ENCODE assay signal across 26 cellular contexts in genomic region chr14:38202444-38203191, GRCh38. TPM values are rescaled to one million over a fixed set of nuclear protein-coding genes. Genes with fewer than 3 reads are reported as not detected.
"Had no signal": no experiment of that assay in that cellular context is flagged by ENCODE, and none has a peak within 500 bp of the region (broad histone marks: within the 10 kb centered on the region; RNA-seq: fewer than 3 reads in every experiment).

No MANE protein-coding gene starts in this region.

- H3K79me2 ChIP-seq: parathyroid adenoma had no signal

- H3K9me3 ChIP-seq: right lobe of liver, tibial artery, uterus had no signal

- H3K4me1 ChIP-seq: adrenal gland, ascending aorta, foreskin keratinocyte, parathyroid adenoma, right lobe of liver, uterus had no signal

- H3K27me3 ChIP-seq: ascending aorta, brain microvascular endothelial cell, right lobe of liver, tibial artery, uterus had no signal

- H3K27ac ChIP-seq: adrenal gland, ascending aorta, brain microvascular endothelial cell, foreskin keratinocyte, parathyroid adenoma, right lobe of liver, skin epidermis, tibial artery, uterus, VCaP had no signal

- H3K4me3 ChIP-seq: adrenal gland, ascending aorta, right lobe of liver, skin epidermis, tibial artery, uterus had no signal

- DNase-seq: activated CD4-positive, alpha-beta T cell treated with anti-CD3 and anti-CD28 coated beads for 1 hour; activated CD4-positive, alpha-beta T cell treated with anti-CD3 and anti-CD28 coated beads, Interleukin-2, amount 50 U/mL, for 1 hour; activated T-cell treated with anti-CD3 and anti-CD28 coated beads, Interleukin-2, amount 50 U/mL, for 24 hours; adrenal gland; brain microvascular endothelial cell; caudate nucleus; dermis blood vessel endothelial cell; effector CD8-positive, alpha-beta T cell; foreskin keratinocyte; left ventricle myocardium superior; midbrain; nucleus accumbens; right lobe of liver; stimulated activated CD4-positive, alpha-beta T cell treated with anti-CD3 and anti-CD28 coated beads, Interleukin-1b, Interleukin-23, amount 100 ng/mL, for 48 hours; stimulated activated naive CD8-positive, alpha-beta T cell treated with anti-CD3 and anti-CD28 coated beads, Interleukin-15, amount 100 ng/mL, for 72 hours; tibial artery; uterus had no signal

- H3K4me1 Mint-ChIP-seq: activated T-helper 17 cell treated with anti-CD3 and anti-CD28 coated beads, Interleukin-2, amount 50 U/mL, for 72 hours; stimulated activated effector memory CD8-positive, alpha-beta T cell treated with anti-CD3 and anti-CD28 coated beads, Interleukin-12 subunit alpha, Interleukin-12 subunit beta, amount 100 ng/mL, for 72 hours; stimulated activated naive CD8-positive, alpha-beta T cell treated with anti-CD3 and anti-CD28 coated beads, Interleukin-15, amount 100 ng/mL, for 72 hours had no signal

- H3K36me3 Mint-ChIP-seq: stimulated activated effector memory CD8-positive, alpha-beta T cell treated with anti-CD3 and anti-CD28 coated beads, Interleukin-12 subunit alpha, Interleukin-12 subunit beta, amount 100 ng/mL, for 72 hours had no signal

- H3K36me3 ChIP-seq: adrenal gland, ascending aorta, brain microvascular endothelial cell, right lobe of liver, tibial artery, uterus had no signal

- H3K9ac ChIP-seq: parathyroid adenoma had no signal

- H3K27ac Mint-ChIP-seq: activated naive CD4-positive, alpha-beta T cell treated with anti-CD3 and anti-CD28 coated beads, Interleukin-2, amount 50 U/mL, for 72 hours; activated T-cell treated with anti-CD3 and anti-CD28 coated beads, Interleukin-2, amount 50 U/mL, for 24 hours; activated T-helper 17 cell treated with anti-CD3 and anti-CD28 coated beads, Interleukin-2, amount 50 U/mL, for 72 hours; nephron; stimulated activated effector memory CD8-positive, alpha-beta T cell treated with anti-CD3 and anti-CD28 coated beads, Interleukin-12 subunit alpha, Interleukin-12 subunit beta, amount 100 ng/mL, for 72 hours; stimulated activated naive CD8-positive, alpha-beta T cell treated with anti-CD3 and anti-CD28 coated beads, Interleukin-15, amount 100 ng/mL, for 72 hours; T-helper 2 cell treated with Interferon-gamma antibody and Interleukin-4, amounts not matched to agents 5 μg/mL and 100 μg/mL, for 36 hours had no signal

- H3K4me3 Mint-ChIP-seq: activated T-cell treated with anti-CD3 and anti-CD28 coated beads, Interleukin-2, amount 50 U/mL, for 24 hours; activated T-helper 17 cell treated with anti-CD3 and anti-CD28 coated beads, Interleukin-2, amount 50 U/mL, for 72 hours; nephron; stimulated activated effector memory CD8-positive, alpha-beta T cell treated with anti-CD3 and anti-CD28 coated beads, Interleukin-12 subunit alpha, Interleukin-12 subunit beta, amount 100 ng/mL, for 72 hours; stimulated activated naive CD8-positive, alpha-beta T cell treated with anti-CD3 and anti-CD28 coated beads, Interleukin-15, amount 100 ng/mL, for 72 hours; T-helper 2 cell treated with Interferon-gamma antibody and Interleukin-4, amounts not matched to agents 5 μg/mL and 100 μg/mL, for 36 hours had no signal

- H3K9me3 Mint-ChIP-seq: activated T-cell treated with anti-CD3 and anti-CD28 coated beads, Interleukin-2, amount 50 U/mL, for 24 hours; stimulated activated naive CD8-positive, alpha-beta T cell treated with anti-CD3 and anti-CD28 coated beads, Interleukin-15, amount 100 ng/mL, for 72 hours; T-helper 2 cell treated with Interferon-gamma antibody and Interleukin-4, amounts not matched to agents 5 μg/mL and 100 μg/mL, for 36 hours had no signal

- H2AFZ ChIP-seq: parathyroid adenoma had no signal

RNA-seq across cellular contexts. Expression of gene SSTR1, which starts 5.1 kb away (rescaled TPM):
- total RNA-seq: activated naive CD4-positive, alpha-beta T cell treated with anti-CD3 and anti-CD28 coated beads, Interleukin-2, amount 50 U/mL, for 72 hours; activated T-helper 17 cell treated with anti-CD3 and anti-CD28 coated beads, Interleukin-2, amount 50 U/mL, for 72 hours; foreskin keratinocyte had no signal
- polyA plus RNA-seq: foreskin keratinocyte had no signal

RNA-seq across cellular contexts. Expression of gene CLEC14A, which starts 53.3 kb away (rescaled TPM):
- total RNA-seq: activated naive CD4-positive, alpha-beta T cell treated with anti-CD3 and anti-CD28 coated beads, Interleukin-2, amount 50 U/mL, for 72 hours; activated T-helper 17 cell treated with anti-CD3 and anti-CD28 coated beads, Interleukin-2, amount 50 U/mL, for 72 hours; foreskin keratinocyte had no signal
- polyA plus RNA-seq: foreskin keratinocyte had no signal
